ENCODE assay signal across 26 cellular contexts in the genomic region with DNA sequence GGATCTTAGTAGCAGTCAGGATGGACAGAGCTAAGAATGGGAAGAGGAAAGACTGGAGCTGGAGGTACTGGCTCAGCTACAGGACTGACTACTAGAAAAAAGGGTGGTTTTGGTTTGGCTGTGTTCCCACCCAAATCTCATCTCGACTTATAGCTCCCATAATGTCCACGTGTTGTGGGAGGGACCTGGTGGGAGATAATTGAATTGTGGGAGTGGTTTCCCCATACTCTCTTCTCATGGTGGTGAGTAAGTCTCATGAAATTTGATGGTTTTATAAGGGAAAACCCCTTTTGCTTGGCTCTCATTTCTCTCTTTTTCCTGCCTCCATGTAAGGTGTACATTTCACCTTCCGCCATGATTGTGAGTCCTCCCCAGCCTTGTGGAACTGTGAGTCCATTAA.
"Had no signal": no experiment of that assay in that cellular context is flagged by ENCODE, and none has a peak within 500 bp of the region (broad histone marks: within the 10 kb centered on the region; RNA-seq: fewer than 3 reads in every experiment).

No MANE protein-coding gene starts in this region.

- H3K27me3 ChIP-seq: hepatocyte, vagina had no signal

- H3K4me2 ChIP-seq: hepatocyte had no signal

- DNase-seq: activated CD4-positive, alpha-beta T cell treated with anti-CD3 and anti-CD28 coated beads, Interleukin-2, amount 10 ng/mL, durations not matched to agents 7 days and 5 days; activated CD4-positive, CD25-positive, alpha-beta regulatory T cell treated with anti-CD3 and anti-CD28 coated beads, Interleukin-2, amount 50 U/mL, for 72 hours; activated CD8-positive, alpha-beta memory T cell treated with anti-CD3 and anti-CD28 coated beads, Interleukin-2, amount 10 ng/mL, durations not matched to agents 7 days and 5 days; activated CD8-positive, alpha-beta T cell treated with anti-CD3 and anti-CD28 coated beads for 36 hours; activated gamma-delta T cell; activated naive CD4-positive, alpha-beta T cell treated with anti-CD3 and anti-CD28 coated beads, Interleukin-2, amount 50 U/mL, for 16 hours; activated naive CD8-positive, alpha-beta T cell treated with anti-CD3 and anti-CD28 coated beads, Interleukin-2, amount 50 U/mL, for 24 hours; activated T-cell treated with anti-CD3 and anti-CD28 coated beads for 4 hours; anterior cingulate cortex; central memory CD4-positive, alpha-beta T cell; dermis blood vessel endothelial cell; effector memory CD4-positive, alpha-beta T cell; foreskin melanocyte; glutamatergic neuron; immature natural killer cell; kidney glomerular epithelial cell; left ventricle myocardium inferior; naive thymus-derived CD8-positive, alpha-beta T cell; right cardiac atrium; stimulated activated CD4-positive, alpha-beta T cell treated with anti-CD3 and anti-CD28 coated beads, Interleukin-4, amount 100 ng/mL, for 24 hours; stimulated activated naive CD4-positive, alpha-beta T cell treated with Interleukin-2 at 50 U/mL for 16 hours; WERI-Rb-1 had no signal

- H3K79me2 ChIP-seq: hepatocyte had no signal

- H3K36me3 ChIP-seq: left ventricle myocardium inferior, prostate gland, thoracic aorta, vagina, WERI-Rb-1 had no signal

- ATAC-seq: activated CD8-positive, alpha-beta memory T cell treated with anti-CD3 and anti-CD28 coated beads, Interleukin-2, amount 10 ng/mL, durations not matched to agents 7 days and 5 days; activated CD8-positive, alpha-beta T cell treated with anti-CD3 and anti-CD28 coated beads for 36 hours; activated naive CD8-positive, alpha-beta T cell treated with anti-CD3 and anti-CD28 coated beads, Interleukin-2, amount 50 U/mL, for 24 hours; naive thymus-derived CD8-positive, alpha-beta T cell; right cardiac atrium had no signal

- H2AFZ ChIP-seq: hepatocyte had no signal

- H3K9me3 ChIP-seq: left ventricle myocardium inferior, prostate gland, thoracic aorta, vagina had no signal

- H3K4me1 ChIP-seq: prostate gland had no signal

- H3K4me3 ChIP-seq: hepatocyte, left ventricle myocardium inferior, prostate gland, thoracic aorta, vagina had no signal

- H3K27ac ChIP-seq: hepatocyte, left ventricle myocardium inferior, prostate gland, thoracic aorta, vagina, WERI-Rb-1 had no signal
